8 cellular contexts compared by ENCODE assay signal in genomic region chr4:152536545-152537182, GRCh38. TPM values are rescaled to one million over a fixed set of nuclear protein-coding genes. Genes with fewer than 3 reads are reported as not detected.
DNase-seq lines count a peak whose midpoint lies in the region; ATAC-seq, FAIRE-seq and TF ChIP-seq lines count a peak whose summit lies in the region.

No MANE protein-coding gene starts in this region.

- WGBS in iPS DF 6.9 (ENCODE audit: insufficient coverage, insufficient read length), result no CpG with 5 or more reads among the region's 24 CpGs

- H3F3A ChIP-seq in OCI-LY1 (ENCODE audit: insufficient read depth, low read length), result no peaks in the 10 kb centered on the region

- H3K27me3 ChIP-seq in OCI-LY1 (ENCODE audit: insufficient read depth, low read length) (no peaks in the 10 kb centered on the region), astrocyte (ENCODE audit: insufficient read depth, low read length) (no peaks in the 10 kb centered on the region), iPS DF 6.9 (ENCODE audit: control insufficient read depth, insufficient read depth, low read length) (no peaks in the 10 kb centered on the region), skeletal muscle tissue (ENCODE audit: control insufficient read depth in 3 of 3, insufficient read depth in 3 of 3, low read length in 3 of 3) (no peaks in the 10 kb centered on the region)

- H3K4me1 ChIP-seq in OCI-LY1 (ENCODE audit: insufficient read depth, low read length, severe bottlenecking) (peaks cover 40% of the 10 kb centered on the region), astrocyte (ENCODE audit: insufficient read depth, low read length) (peaks cover 8% of the 10 kb centered on the region), iPS DF 6.9 (ENCODE audit: control insufficient read depth, insufficient read depth, low read length) (peaks cover 1% of the 10 kb centered on the region; the same call in 1 of the 2 replicates), skeletal muscle tissue (ENCODE audit: control insufficient read depth in 3 of 3, insufficient read depth in 3 of 3, low read length in 3 of 3) (peaks cover 19 to 28% (median 23%) of the 10 kb centered on the region in 3 donors)

- H3K9ac ChIP-seq in OCI-LY1 (ENCODE audit: low read length) (peak overlapping the region; percentile 86), astrocyte (ENCODE audit: low read length) (peak overlapping the region; percentile 94), skeletal muscle tissue (ENCODE audit: low read depth in 1 of 3, low read length in 3 of 3) (peak overlapping the region; percentile 94 to 98 (median 97))

- H2AFZ ChIP-seq in OCI-LY1 (ENCODE audit: low read length) (no peak overlapping the region), astrocyte (ENCODE audit: low read depth, low read length) (peak overlapping the region; percentile 96)

- H3K4me3 ChIP-seq in OCI-LY1 (ENCODE audit: low read depth, low read length, poor library complexity, severe bottlenecking) (peak overlapping the region; percentile 84), astrocyte (ENCODE audit: insufficient read depth, low read depth, low read length) (peak overlapping the region; percentile 80), iPS DF 6.9 (ENCODE audit: low read length) (peak overlapping the region; percentile 77), skeletal muscle tissue (ENCODE audit: low read length in 3 of 3) (peak overlapping the region; percentile 97 to 99 (median 99))

- no peaks in the 10 kb centered on the region for H3K27me3 Mint-ChIP-seq in astrocyte (ENCODE audit: low read depth, unreplicated experiment)

- H3K4me3 Mint-ChIP-seq in astrocyte (ENCODE audit: unreplicated experiment), result peak overlapping the region; percentile 98

- peaks cover 71% of the 10 kb centered on the region for H3K79me2 ChIP-seq in OCI-LY1 (ENCODE audit: insufficient read depth, low read length)
- peaks cover 88% of the 10 kb centered on the region for H3K79me2 ChIP-seq in astrocyte (ENCODE audit: insufficient read depth, low read length)

- H3K36me3 Mint-ChIP-seq in astrocyte (ENCODE audit: low read depth, unreplicated experiment), result peaks cover 3% of the 10 kb centered on the region

- H3K9me3 ChIP-seq in OCI-LY1 (ENCODE audit: low read length) (peaks cover 14% of the 10 kb centered on the region), astrocyte (ENCODE audit: insufficient read depth, low read depth, low read length) (no peaks in the 10 kb centered on the region), iPS DF 6.9 (ENCODE audit: control insufficient read depth, insufficient read depth, low read length) (no peaks in the 10 kb centered on the region; the same call in 1 of the 2 replicates), skeletal muscle tissue (ENCODE audit: control insufficient read depth in 3 of 3, low read length in 3 of 3) (peaks cover 0 to 4% (median 2%) of the 10 kb centered on the region in 3 donors)

- no peaks in the 10 kb centered on the region for H4K20me1 ChIP-seq in OCI-LY1 (ENCODE audit: insufficient read depth, low read length)
- H4K20me1 ChIP-seq in astrocyte (ENCODE audit: insufficient read depth, low read length), result peaks cover 50% of the 10 kb centered on the region

- H3K36me3 ChIP-seq in OCI-LY1 (ENCODE audit: insufficient read depth, low read length) (peaks cover 37% of the 10 kb centered on the region), astrocyte (ENCODE audit: insufficient read depth, low read length) (peaks cover 3% of the 10 kb centered on the region), iPS DF 6.9 (ENCODE audit: control insufficient read depth, insufficient read depth, low read length) (peaks cover 4% of the 10 kb centered on the region; the same call in 1 of the 2 replicates), skeletal muscle tissue (ENCODE audit: control insufficient read depth in 3 of 3, insufficient read depth in 3 of 3, low read length in 3 of 3) (peaks cover 5 to 9% (median 7%) of the 10 kb centered on the region in 3 donors)

- TF ChIP-seq CTCF in OCI-LY1 (IDR thresholded peaks at IDR 0.05; ENCODE audit: low read length), result peak; percentile 17; the same call in 1 of the 2 replicates
- TF ChIP-seq CTCF in astrocyte (IDR thresholded peaks at IDR 0.05; ENCODE audit: insufficient read depth, low read depth, low read length), result no peak

- DNase-seq in AG20443 (ENCODE audit: low spot score) (peak; percentile 38), astrocyte (ENCODE audit: low read depth) (peak; percentile 33), iPS DF 6.9 (ENCODE audit: low read depth, low spot score) (no peak), SK-N-DZ (ENCODE audit: low spot score) (no peak)

- no peaks in the 10 kb centered on the region for H3K9me2 ChIP-seq in OCI-LY1 (ENCODE audit: low read depth, low read length)

- H3K4me2 ChIP-seq in OCI-LY1 (ENCODE audit: low read length), result peak overlapping the region; percentile 87
- peak overlapping the region; percentile 86 for H3K4me2 ChIP-seq in astrocyte (ENCODE audit: low read length)

- FAIRE-seq in astrocyte (lab: Jason Lieb, UNC), result no peak

- H3K9me3 Mint-ChIP-seq in astrocyte (ENCODE audit: unreplicated experiment), result no peaks in the 10 kb centered on the region

- ATAC-seq in GM18517 (IDR thresholded peaks at IDR 0.05; ENCODE audit: unreplicated experiment) (peak; percentile 38), HG03025 (IDR thresholded peaks at IDR 0.05; ENCODE audit: low FRiP score, unreplicated experiment) (peak; percentile 26)

- H3K27ac ChIP-seq in OCI-LY1 (ENCODE audit: low read depth, low read length, poor library complexity, severe bottlenecking) (peak overlapping the region; percentile 88), astrocyte (ENCODE audit: low read depth, low read length) (peak overlapping the region; percentile 92), iPS DF 6.9 (ENCODE audit: low read length) (no peak overlapping the region), skeletal muscle tissue (ENCODE audit: low read depth, low read length) (peak overlapping the region; percentile 92)

- H3K27ac Mint-ChIP-seq in astrocyte (ENCODE audit: unreplicated experiment), result peak overlapping the region; percentile 90

- H3K4me1 Mint-ChIP-seq in astrocyte (ENCODE audit: low read depth, unreplicated experiment), result peaks cover 20% of the 10 kb centered on the region

RNA-seq across cellular contexts. Expression of gene FBXW7, which starts 0.8 kb away (rescaled TPM):
- total RNA-seq in astrocyte, result 34.7 and 42.5 TPM in 2 replicates
- total RNA-seq in skeletal muscle tissue, result 102 TPM
- polyA plus RNA-seq in SK-N-DZ (2014; cell fraction: cytosol; rRNA removed), result 7.4 and 11.4 TPM in 2 replicates
- polyA plus RNA-seq in SK-N-DZ (2014; cell fraction: nucleus; rRNA removed), result 16.8 and 17.0 TPM in 2 replicates

Comparison
In these comparisons a context has a peak if more than half of its experiments do, and no peak if none do; other contexts are left out.
1. DNase-seq: peak in AG20443 (single experiment) and astrocyte (single experiment); none in iPS DF 6.9 (single experiment) and SK-N-DZ (single experiment).
2. Peak in every context shown above with its lines, with median percentiles within 50 percentile points of each other: H3K4me3 ChIP-seq and H3K9ac ChIP-seq.